Comparison of ENCODE assay signal across 1 cellular context in genomic region chr6:27541212-27541931, GRCh38.
TF ChIP-seq lines count a peak whose summit lies in the region.

No MANE protein-coding gene starts in this region.

TF ChIP-seq in K562, 482 proteins besides CTCF, POLR2A, EP300 and RAD21 (continued from another document and continues in another):
- TF ChIP-seq AFF1 (IDR thresholded peaks at IDR 0.05; ENCODE audit: low read depth in 1 of 2, partially characterized antibody in 2 of 2) (peak in 1 of 2 experiments; percentile 56), ARID1B (IDR thresholded peaks at IDR 0.05) (0 out of 2 replicates have a peak, but pooled peaks have one; percentile 43), KHSRP (IDR thresholded peaks at IDR 0.05) (no peak), MAZ (CRISPR knock-in tag; conservative IDR thresholded peaks at IDR 0.05 in 1 of 2, IDR thresholded peaks at IDR 0.05 in 1 of 2) (peak in 1 of 2 experiments; percentile 66; a peak in 2 of 4 replicates), NBN (IDR thresholded peaks at IDR 0.05; ENCODE audit: low read depth) (no peak), HNRNPK (IDR thresholded peaks at IDR 0.05; ENCODE audit: low read depth, low read length, poor library complexity, severe bottlenecking) (no peak), TEAD4 (IDR thresholded peaks at IDR 0.05; ENCODE audit: low read length) (peak; percentile 83), TEAD4 (CRISPR knock-in tag; IDR thresholded peaks at IDR 0.05; ENCODE audit: borderline replicate concordance) (no peak), ATF7 (IDR thresholded peaks at IDR 0.05) (peak; percentile 57), VEZF1 (CRISPR knock-in tag; IDR thresholded peaks at IDR 0.05) (peak; percentile 27; the same call in 1 of the 2 replicates), SRSF7 (optimal IDR thresholded peaks at IDR 0.05; ENCODE audit: low read depth, low read length) (no peak), CREM (IDR thresholded peaks at IDR 0.05; ENCODE audit: low read depth) (peak; percentile 59), GATAD2B (IDR thresholded peaks at IDR 0.05; ENCODE audit: borderline replicate concordance) (peak; percentile 50; the same call in 1 of the 2 replicates), NRF1 (conservative IDR thresholded peaks at IDR 0.05 in 1 of 2, IDR thresholded peaks at IDR 0.05 in 1 of 2) (peak; percentile 76 to 80), ZBTB43 (CRISPR knock-in tag; IDR thresholded peaks at IDR 0.05) (0 out of 2 replicates have a peak, but pooled peaks have one; percentile 25), THRB (CRISPR knock-in tag; conservative IDR thresholded peaks at IDR 0.05) (no peak), ZNF316 (IDR thresholded peaks at IDR 0.05) (no peak), ZNF384 (IDR thresholded peaks at IDR 0.05; ENCODE audit: low read depth, low read length) (peak; percentile 75), EHMT2 (IDR thresholded peaks at IDR 0.05) (0 out of 2 replicates have a peak, but pooled peaks have one; percentile 37), L3MBTL2 (IDR thresholded peaks at IDR 0.05) (peak; percentile 32; the same call in 1 of the 2 replicates), XRCC5 (IDR thresholded peaks at IDR 0.05; ENCODE audit: low read depth, low read length) (0 out of 2 replicates have a peak, but pooled peaks have one; percentile 35), ELK1 (CRISPR knock-in tag; IDR thresholded peaks at IDR 0.05) (no peak), TBL1XR1 (IDR thresholded peaks at IDR 0.05; ENCODE audit: low read length in 2 of 2) (0 out of 4 replicates have a peak, but pooled peaks have one; percentile 42 to 89), SMARCB1 (IDR thresholded peaks at IDR 0.05; ENCODE audit: insufficient read length, low read depth) (no peak), ZBTB40 (IDR thresholded peaks at IDR 0.05) (peak; percentile 73), ZBTB40 (CRISPR knock-in tag; IDR thresholded peaks at IDR 0.05) (no peak), ZNF584 (CRISPR knock-in tag; IDR thresholded peaks at IDR 0.05; ENCODE audit: low read depth) (no peak), DPF2 (IDR thresholded peaks at IDR 0.05) (peak; percentile 41; the same call in 1 of the 2 replicates), ESRRA (IDR thresholded peaks at IDR 0.05; ENCODE audit: borderline replicate concordance, low read depth) (peak; percentile 90), WHSC1 (IDR thresholded peaks at IDR 0.05; ENCODE audit: low read length) (no peak), TEAD1 (CRISPR knock-in tag; IDR thresholded peaks at IDR 0.05) (peak in 1 of 2 experiments; percentile 32; a peak in 1 of 4 replicates), FOXK2 (conservative IDR thresholded peaks at IDR 0.05 in 1 of 2, IDR thresholded peaks at IDR 0.05 in 1 of 2; ENCODE audit: low read depth in 2 of 2) (peak in 1 of 2 experiments; percentile 78; a peak in 1 of 4 replicates), ARNT (IDR thresholded peaks at IDR 0.05) (peak; percentile 34 to 45; a peak in 1 of 4 replicates), NR2C2 (CRISPR knock-in tag; IDR thresholded peaks at IDR 0.05) (no peak), NR2C2 (tag; IDR thresholded peaks at IDR 0.05) (peak; percentile 72), KDM1A (IDR thresholded peaks at IDR 0.05) (0 out of 4 replicates have a peak, but pooled peaks of 1 of the 2 experiments have one; percentile 24), MCM3 (IDR thresholded peaks at IDR 0.05) (no peak), NFRKB (IDR thresholded peaks at IDR 0.05; ENCODE audit: low read depth) (no peak), JUND (IDR thresholded peaks at IDR 0.05; ENCODE audit: borderline replicate concordance, low read depth, low read length) (peak; percentile 45; the same call in 1 of the 2 replicates), JUND (tag; IDR thresholded peaks at IDR 0.05; ENCODE audit: borderline replicate concordance, low read depth, low read length) (peak; percentile 54; the same call in 1 of the 3 replicates), SRSF9 (IDR thresholded peaks at IDR 0.05; ENCODE audit: borderline replicate concordance, low read depth, low read length) (no peak), MTA3 (IDR thresholded peaks at IDR 0.05; ENCODE audit: borderline replicate concordance) (peak; percentile 79), RFX5 (IDR thresholded peaks at IDR 0.05; ENCODE audit: low read depth, low read length) (peak; percentile 15; the same call in 1 of the 2 replicates), STAT5A (IDR thresholded peaks at IDR 0.05; ENCODE audit: borderline replicate concordance, low read length) (0 out of 2 replicates have a peak, but pooled peaks have one; percentile 8), NR2C1 (IDR thresholded peaks at IDR 0.05) (0 out of 2 replicates have a peak, but pooled peaks have one; percentile 36), NR2C1 (tag; IDR thresholded peaks at IDR 0.05) (peak; percentile 56; the same call in 1 of the 2 replicates), ZNF639 (CRISPR knock-in tag; conservative IDR thresholded peaks at IDR 0.05 in 1 of 2, IDR thresholded peaks at IDR 0.05 in 1 of 2) (no peak)
